Comparison of ENCODE assay signal across 19 cellular contexts in genomic region chr2:81078631-81079030, GRCh38.
DNase-seq lines count a peak whose midpoint lies in the region; ATAC-seq and TF ChIP-seq lines count a peak whose summit lies in the region.
"Had no signal": no experiment of that assay in that cellular context is flagged by ENCODE, and none has a peak within 500 bp of the region (broad histone marks: within the 10 kb centered on the region; RNA-seq: fewer than 3 reads in every experiment).

No MANE protein-coding gene starts in this region.

- no peaks in the 10 kb centered on the region for H3K27me3 Mint-ChIP-seq in endodermal cell (ENCODE audit: insufficient read depth)
- H3K27me3 Mint-ChIP-seq in activated naive CD4-positive, alpha-beta T cell treated with anti-CD3 and anti-CD28 coated beads, Interleukin-2, amount 10 ng/mL, durations not matched to agents 7 days and 5 days = no peaks in the 10 kb centered on the region
- no peaks in the 10 kb centered on the region for H3K27me3 Mint-ChIP-seq in activated T-cell treated with anti-CD3 and anti-CD28 coated beads, Interleukin-2, amount 50 U/mL, for 72 hours (ENCODE audit: low read depth)
- H3K27me3 Mint-ChIP-seq: B cell; CD4-positive, CD25-positive, alpha-beta regulatory T cell had no signal

- no peak overlapping the region for H3K4me3 Mint-ChIP-seq in endodermal cell
- no peak overlapping the region for H3K4me3 Mint-ChIP-seq in activated naive CD4-positive, alpha-beta T cell treated with anti-CD3 and anti-CD28 coated beads, Interleukin-2, amount 10 ng/mL, durations not matched to agents 7 days and 5 days
- no peak overlapping the region for H3K4me3 Mint-ChIP-seq in activated T-cell treated with anti-CD3 and anti-CD28 coated beads, Interleukin-2, amount 50 U/mL, for 72 hours
- H3K4me3 Mint-ChIP-seq: B cell; CD4-positive, CD25-positive, alpha-beta regulatory T cell; CD8-positive, alpha-beta T cell had no signal

- H3K36me3 ChIP-seq in HUES48 (ENCODE audit: control insufficient read depth, insufficient read depth, low read length) (no peaks in the 10 kb centered on the region), endodermal cell (ENCODE audit: control insufficient read depth, insufficient read depth, low read length) (peaks cover 8% of the 10 kb centered on the region)
- H3K36me3 ChIP-seq: BLaER1 had no signal

- H3K27ac ChIP-seq in HUES48 (ENCODE audit: low read depth, low read length) (peak overlapping the region; percentile 82), endodermal cell (ENCODE audit: low read depth, low read length) (peak overlapping the region; percentile 36)
- H3K27ac ChIP-seq: 22Rv1, BLaER1, C4-2B had no signal

- H3K9ac ChIP-seq in HUES48 (ENCODE audit: low read depth, low read length) (no peak overlapping the region), endodermal cell (ENCODE audit: extremely low read depth, low read length, poor library complexity, severe bottlenecking) (peak overlapping the region; percentile 36)
- H3K9ac ChIP-seq: BLaER1 had no signal

- H3K27me3 ChIP-seq in HUES48 (ENCODE audit: control insufficient read depth, insufficient read depth, low read length) = no peaks in the 10 kb centered on the region
- no peaks in the 10 kb centered on the region for H3K27me3 ChIP-seq in endodermal cell (ENCODE audit: control insufficient read depth, insufficient read depth, low read length, poor library complexity, severe bottlenecking)
- H3K27me3 ChIP-seq: BLaER1 had no signal

- no peak for TF ChIP-seq CTCF in endodermal cell (conservative IDR thresholded peaks at IDR 0.05)

- H3K9me3 Mint-ChIP-seq in endodermal cell = peaks cover 20% of the 10 kb centered on the region
- H3K9me3 Mint-ChIP-seq in activated naive CD4-positive, alpha-beta T cell treated with anti-CD3 and anti-CD28 coated beads, Interleukin-2, amount 10 ng/mL, durations not matched to agents 7 days and 5 days = peaks cover 11% of the 10 kb centered on the region
- H3K9me3 Mint-ChIP-seq in activated T-cell treated with anti-CD3 and anti-CD28 coated beads, Interleukin-2, amount 50 U/mL, for 72 hours = peaks cover 6 to 8% of the 10 kb centered on the region in 2 donors

- ATAC-seq in GM19463 (IDR thresholded peaks at IDR 0.05; ENCODE audit: unreplicated experiment) = no peak
- ATAC-seq in activated T-cell treated with anti-CD3 and anti-CD28 coated beads, Interleukin-2, amount 50 U/mL, for 72 hours (replicated peaks in 1 of 2) = no peak
- ATAC-seq: CD8-positive, alpha-beta T cell; GM12878 had no signal

- H3K4me1 Mint-ChIP-seq in endodermal cell = peaks cover 39% of the 10 kb centered on the region
- H3K4me1 Mint-ChIP-seq in activated naive CD4-positive, alpha-beta T cell treated with anti-CD3 and anti-CD28 coated beads, Interleukin-2, amount 10 ng/mL, durations not matched to agents 7 days and 5 days = no peaks in the 10 kb centered on the region
- no peaks in the 10 kb centered on the region for H3K4me1 Mint-ChIP-seq in activated T-cell treated with anti-CD3 and anti-CD28 coated beads, Interleukin-2, amount 50 U/mL, for 72 hours (ENCODE audit: low read depth)
- H3K4me1 Mint-ChIP-seq: B cell; CD4-positive, CD25-positive, alpha-beta regulatory T cell had no signal

- DNase-seq in ELF-1 (ENCODE audit: low read depth, low spot score) (peak; percentile 23), endodermal cell (peak; percentile 45)
- no peak for DNase-seq in activated naive CD4-positive, alpha-beta T cell treated with anti-CD3 and anti-CD28 coated beads, Interleukin-2, amount 10 ng/mL, durations not matched to agents 7 days and 5 days
- no peak for DNase-seq in activated T-cell treated with anti-CD3 and anti-CD28 coated beads, Interleukin-2, amount 50 U/mL, for 72 hours
- DNase-seq: Caco-2; CD4-positive, CD25-positive, alpha-beta regulatory T cell; CD8-positive, alpha-beta T cell; DMS153; DND-41; GDM1; GOT3; HCEC 1CT had no signal

- peak overlapping the region; percentile 90 for H3K27ac Mint-ChIP-seq in endodermal cell
- H3K27ac Mint-ChIP-seq in activated naive CD4-positive, alpha-beta T cell treated with anti-CD3 and anti-CD28 coated beads, Interleukin-2, amount 10 ng/mL, durations not matched to agents 7 days and 5 days = no peak overlapping the region
- H3K27ac Mint-ChIP-seq in activated T-cell treated with anti-CD3 and anti-CD28 coated beads, Interleukin-2, amount 50 U/mL, for 72 hours = no peak overlapping the region
- H3K27ac Mint-ChIP-seq: B cell; CD4-positive, CD25-positive, alpha-beta regulatory T cell; CD8-positive, alpha-beta T cell had no signal

- CTCF ChIA-PET in activated naive CD4-positive, alpha-beta T cell treated with anti-CD3 and anti-CD28 coated beads, Interleukin-2, amount 10 ng/mL, durations not matched to agents 7 days and 5 days (lab: Charles Lee) = no interaction called here

- H3K9me3 ChIP-seq in HUES48 (ENCODE audit: control insufficient read depth, insufficient read depth, low read length) (no peaks in the 10 kb centered on the region), endodermal cell (ENCODE audit: control insufficient read depth, low read length) (peaks cover 25% of the 10 kb centered on the region)
- H3K9me3 ChIP-seq: BLaER1, Caco-2 had no signal

- WGBS in endodermal cell (ENCODE audit: insufficient coverage in 1 of 2, insufficient read length in 1 of 2), 2 experiments = 17 to 72% methylated on average over 2 of the region's 2 CpGs

- no peak overlapping the region for H3K4me3 ChIP-seq in HUES48 (ENCODE audit: low read depth, low read length)
- H3K4me3 ChIP-seq in endodermal cell (ENCODE audit: low read length) = peak overlapping the region; percentile 9
- H3K4me3 ChIP-seq: BLaER1, GM12878 had no signal

- peaks cover 10% of the 10 kb centered on the region for H3K36me3 Mint-ChIP-seq in endodermal cell (ENCODE audit: low read depth)
- no peaks in the 10 kb centered on the region for H3K36me3 Mint-ChIP-seq in activated naive CD4-positive, alpha-beta T cell treated with anti-CD3 and anti-CD28 coated beads, Interleukin-2, amount 10 ng/mL, durations not matched to agents 7 days and 5 days
- no peaks in the 10 kb centered on the region for H3K36me3 Mint-ChIP-seq in activated T-cell treated with anti-CD3 and anti-CD28 coated beads, Interleukin-2, amount 50 U/mL, for 72 hours (ENCODE audit: insufficient read depth in 2 of 2)
- H3K36me3 Mint-ChIP-seq: CD4-positive, CD25-positive, alpha-beta regulatory T cell; CD8-positive, alpha-beta T cell had no signal

- H3K4me1 ChIP-seq in HUES48 (ENCODE audit: control insufficient read depth, insufficient read depth, low read length) (peaks cover 45% of the 10 kb centered on the region), endodermal cell (ENCODE audit: control insufficient read depth, insufficient read depth, low read length) (peaks cover 11% of the 10 kb centered on the region)
- H3K4me1 ChIP-seq: BLaER1, Caco-2 had no signal

Comparison
In these comparisons a context has a peak if more than half of its experiments do, and no peak if none do; other contexts are left out.
1. DNase-seq: peak in ELF-1 (single experiment) and endodermal cell (single experiment); none in activated naive CD4-positive, alpha-beta T cell treated with anti-CD3 and anti-CD28 coated beads, Interleukin-2, amount 10 ng/mL, durations not matched to agents 7 days and 5 days (single experiment) and activated T-cell treated with anti-CD3 and anti-CD28 coated beads, Interleukin-2, amount 50 U/mL, for 72 hours (0 of 2).